18 cellular contexts compared by ENCODE assay signal in genomic region chr13:69300131-69300530, GRCh38.
"Had no signal": no experiment of that assay in that cellular context is flagged by ENCODE, and none has a peak within 500 bp of the region (broad histone marks: within the 10 kb centered on the region; RNA-seq: fewer than 3 reads in every experiment).

No MANE protein-coding gene starts in this region.

- H3K4me1 Mint-ChIP-seq: IgD-negative memory B cell, T-cell had no signal

- ATAC-seq: K562, T-cell had no signal

- DNase-seq: MV-4-11, NCI-H1048, NCI-H1436, NCI-H1694 treated with DMSO at 0.1 percent for 48 hours, NCI-H1930, NCI-H2081, NCI-H2227 treated with DMSO at 0.1 percent for 48 hours, NCI-H524, NCI-H526 treated with DMSO at 0.1 percent for 48 hours, NCI-H748 treated with DMSO at 0.1 percent for 48 hours, Right ventricle myocardium superior, RPMI8226, SIG-M5, SW 1271, T-cell had no signal

- H3K27me3 Mint-ChIP-seq: IgD-negative memory B cell, T-cell had no signal

- H3K27ac Mint-ChIP-seq: IgD-negative memory B cell; T-cell; T-helper 1 cell treated with Interleukin-12 subunit alpha and Interleukin-12 subunit beta and Interleukin-4 antibody, amounts not matched to agents 30 μg/mL and 1 μg/mL, for 36 hours had no signal

- H3K4me3 Mint-ChIP-seq: IgD-negative memory B cell; T-cell; T-helper 1 cell treated with Interleukin-12 subunit alpha and Interleukin-12 subunit beta and Interleukin-4 antibody, amounts not matched to agents 30 μg/mL and 1 μg/mL, for 36 hours had no signal

- H3K36me3 Mint-ChIP-seq: IgD-negative memory B cell, T-cell had no signal
